ENCODE assay signal across 13 cellular contexts in the genomic region with DNA sequence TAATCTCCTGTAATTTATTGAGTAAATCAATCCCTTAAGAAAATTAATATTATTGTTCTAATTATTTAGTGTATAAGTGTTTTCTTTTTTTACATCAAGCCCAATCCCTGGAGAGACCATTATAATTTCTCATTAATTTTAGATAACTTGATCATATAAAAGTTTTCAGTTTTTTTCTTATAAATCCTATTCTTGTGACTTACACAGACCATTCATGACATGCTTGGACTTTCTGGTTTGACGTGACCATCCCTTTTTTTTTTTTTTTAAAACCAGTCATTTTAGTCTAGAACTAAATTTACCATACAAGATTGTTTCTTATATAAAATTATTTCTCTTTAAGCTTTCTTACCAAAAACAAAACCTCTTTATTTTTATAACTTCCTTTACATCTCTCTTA. TPM values are rescaled to one million over a fixed set of nuclear protein-coding genes. Genes with fewer than 3 reads are reported as not detected.
DNase-seq lines count a peak whose midpoint lies in the region; ATAC-seq and TF ChIP-seq lines count a peak whose summit lies in the region.
"Had no signal": no experiment of that assay in that cellular context is flagged by ENCODE, and none has a peak within 500 bp of the region (broad histone marks: within the 10 kb centered on the region; RNA-seq: fewer than 3 reads in every experiment).

No MANE protein-coding gene starts in this region.

- TF ChIP-seq CTCF in HEK293 (tag by site-specific recombination; IDR thresholded peaks at IDR 0.05) (no peak), fibroblast of pulmonary artery (IDR thresholded peaks at IDR 0.05; ENCODE audit: low read length, missing control alignments) (no peak)

- DNase-seq in DMS 273 treated with DMSO at 0.1 percent for 48 hours (lab: John Stamatoyannopoulos, UW) (peak; percentile 2), SK-N-DZ (ENCODE audit: low spot score) (peak; percentile 45), fibroblast of pulmonary artery (ENCODE audit: low read depth) (peak; percentile 33), NCI-H187 (lab: John Stamatoyannopoulos, UW) (no peak)
- DNase-seq: anterior cingulate cortex, DMS153, spleen had no signal

- no peak overlapping the region for H3K27ac ChIP-seq in HEK293 (ENCODE audit: extremely low read depth, low read depth, low read length)
- H3K27ac ChIP-seq: spleen, vagina had no signal

- no peaks in the 10 kb centered on the region for H3K4me1 ChIP-seq in HEK293 (ENCODE audit: control insufficient read depth, insufficient read depth, low read length)
- H3K4me1 ChIP-seq: vagina had no signal

- H3K4me3 ChIP-seq in HEK293 (ENCODE audit: low read depth, low read length) (no peak overlapping the region), fibroblast of pulmonary artery (replicated peaks; ENCODE audit: low read depth, low read length) (no peak overlapping the region)
- H3K4me3 ChIP-seq: spleen, vagina had no signal

- CTCF ChIA-PET in HEK293 (lab: Yijun Ruan, JAX): interaction anchor here (0.6 to 0.9 kb wide), 2 partner anchors 9 to 384 kb away, joined by 3 to 4 read pairs; no protein-coding TSS in a partner anchor

- no peaks in the 10 kb centered on the region for H3K36me3 ChIP-seq in HEK293 (ENCODE audit: control insufficient read depth in 2 of 2, insufficient read depth in 1 of 2, low read length in 2 of 2)
- H3K36me3 ChIP-seq: spleen, vagina had no signal

- POLR2A ChIA-PET in HEK293 (lab: Yijun Ruan, JAX): interaction anchor here (0.6 kb wide), 1 partner anchor 42 kb away, joined by 3 read pairs; no protein-coding TSS in a partner anchor

- H3K9me3 ChIP-seq in HEK293 (ENCODE audit: control insufficient read depth, insufficient read depth, low read depth, low read length): no peaks in the 10 kb centered on the region
- H3K9me3 ChIP-seq: vagina had no signal

- no peak for ATAC-seq in HG03025 (IDR thresholded peaks at IDR 0.05; ENCODE audit: low FRiP score, unreplicated experiment)
- ATAC-seq in GM21576 (IDR thresholded peaks at IDR 0.05; ENCODE audit: unreplicated experiment): no peak
- ATAC-seq: esophagus mucosa; natural killer cell treated with Interleukin-12 subunit alpha and Interleukin-12 subunit beta and Interleukin-15 and Interleukin-18, amount 100 ng/mL, for 72 hours had no signal

TF ChIP-seq in HEK293, 187 proteins besides CTCF, POLR2A, EP300 and RAD21 (continues in another document):
- TF ChIP-seq ZNF239 (tag by site-specific recombination; IDR thresholded peaks at IDR 0.05) (no peak), ZNF184 (tag by site-specific recombination; IDR thresholded peaks at IDR 0.05) (0 out of 2 replicates have a peak, but pooled peaks have one; percentile 72), ZNF121 (tag by site-specific recombination; IDR thresholded peaks at IDR 0.05) (no peak), ZIC2 (tag by site-specific recombination; IDR thresholded peaks at IDR 0.05) (no peak), SP7 (tag by site-specific recombination; IDR thresholded peaks at IDR 0.05) (0 out of 2 replicates have a peak, but pooled peaks have one; percentile 28), ZSCAN23 (tag by site-specific recombination; IDR thresholded peaks at IDR 0.05) (no peak), ZNF416 (tag by site-specific recombination; IDR thresholded peaks at IDR 0.05) (no peak), ZNF16 (tag by site-specific recombination; IDR thresholded peaks at IDR 0.05; ENCODE audit: low read depth) (no peak), ZNF510 (tag by site-specific recombination; IDR thresholded peaks at IDR 0.05; ENCODE audit: insufficient replicate concordance) (peak; percentile 59), ZFP69B (tag by site-specific recombination; IDR thresholded peaks at IDR 0.05) (no peak), ZNF561 (tag by site-specific recombination; IDR thresholded peaks at IDR 0.05; ENCODE audit: borderline replicate concordance) (no peak), ZNF24 (tag by site-specific recombination; IDR thresholded peaks at IDR 0.05) (no peak), ZNF558 (tag by site-specific recombination; IDR thresholded peaks at IDR 0.05) (peak; percentile 75), ZBTB8A (tag by site-specific recombination; IDR thresholded peaks at IDR 0.05) (0 out of 2 replicates have a peak, but pooled peaks have one; percentile 8), SP3 (tag by site-specific recombination; IDR thresholded peaks at IDR 0.05) (no peak), ZNF629 (tag by site-specific recombination; IDR thresholded peaks at IDR 0.05) (0 out of 2 replicates have a peak, but pooled peaks have one; percentile 23), ZNF202 (tag by site-specific recombination; IDR thresholded peaks at IDR 0.05; ENCODE audit: borderline replicate concordance) (no peak)
- TF ChIP-seq, protein P1, sequence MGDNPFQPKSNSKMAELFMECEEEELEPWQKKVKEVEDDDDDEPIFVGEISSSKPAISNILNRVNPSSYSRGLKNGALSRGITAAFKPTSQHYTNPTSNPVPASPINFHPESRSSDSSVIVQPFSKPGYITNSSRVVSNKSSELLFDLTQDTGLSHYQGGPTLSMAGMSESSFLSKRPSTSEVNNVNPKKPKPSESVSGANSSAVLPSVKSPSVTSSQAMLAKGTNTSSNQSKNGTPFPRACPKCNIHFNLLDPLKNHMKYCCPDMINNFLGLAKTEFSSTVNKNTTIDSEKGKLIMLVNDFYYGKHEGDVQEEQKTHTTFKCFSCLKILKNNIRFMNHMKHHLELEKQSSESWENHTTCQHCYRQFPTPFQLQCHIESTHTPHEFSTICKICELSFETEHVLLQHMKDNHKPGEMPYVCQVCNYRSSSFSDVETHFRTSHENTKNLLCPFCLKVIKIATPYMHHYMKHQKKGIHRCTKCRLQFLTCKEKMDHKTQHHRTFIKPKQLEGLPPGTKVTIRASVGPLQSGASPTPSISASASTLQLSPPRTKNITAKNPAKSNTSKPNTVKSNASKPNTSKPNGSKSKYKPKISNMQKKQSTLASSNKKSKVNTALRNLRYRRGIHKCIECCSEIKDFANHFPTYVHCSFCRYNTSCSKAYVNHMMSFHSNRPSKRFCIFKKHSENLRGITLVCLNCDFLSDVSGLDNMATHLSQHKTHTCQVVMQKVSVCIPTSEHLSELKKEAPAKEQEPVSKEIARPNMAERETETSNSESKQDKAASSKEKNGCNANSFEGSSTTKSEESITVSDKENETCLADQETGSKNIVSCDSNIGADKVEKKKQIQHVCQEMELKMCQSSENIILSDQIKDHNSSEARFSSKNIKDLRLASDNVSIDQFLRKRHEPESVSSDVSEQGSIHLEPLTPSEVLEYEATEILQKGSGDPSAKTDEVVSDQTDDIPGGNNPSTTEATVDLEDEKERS (tag by site-specific recombination; IDR thresholded peaks at IDR 0.05): peak; percentile 92
- TF ChIP-seq, protein P2, sequence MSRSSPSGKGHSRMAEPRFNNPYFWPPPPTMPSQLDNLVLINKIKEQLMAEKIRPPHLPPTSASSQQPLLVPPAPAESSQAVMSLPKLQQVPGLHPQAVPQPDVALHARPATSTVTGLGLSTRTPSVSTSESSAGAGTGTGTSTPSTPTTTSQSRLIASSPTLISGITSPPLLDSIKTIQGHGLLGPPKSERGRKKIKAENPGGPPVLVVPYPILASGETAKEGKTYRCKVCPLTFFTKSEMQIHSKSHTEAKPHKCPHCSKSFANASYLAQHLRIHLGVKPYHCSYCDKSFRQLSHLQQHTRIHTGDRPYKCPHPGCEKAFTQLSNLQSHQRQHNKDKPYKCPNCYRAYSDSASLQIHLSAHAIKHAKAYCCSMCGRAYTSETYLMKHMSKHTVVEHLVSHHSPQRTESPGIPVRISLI (tag by site-specific recombination; IDR thresholded peaks at IDR 0.05): peak; percentile 89
- TF ChIP-seq, protein P3, sequence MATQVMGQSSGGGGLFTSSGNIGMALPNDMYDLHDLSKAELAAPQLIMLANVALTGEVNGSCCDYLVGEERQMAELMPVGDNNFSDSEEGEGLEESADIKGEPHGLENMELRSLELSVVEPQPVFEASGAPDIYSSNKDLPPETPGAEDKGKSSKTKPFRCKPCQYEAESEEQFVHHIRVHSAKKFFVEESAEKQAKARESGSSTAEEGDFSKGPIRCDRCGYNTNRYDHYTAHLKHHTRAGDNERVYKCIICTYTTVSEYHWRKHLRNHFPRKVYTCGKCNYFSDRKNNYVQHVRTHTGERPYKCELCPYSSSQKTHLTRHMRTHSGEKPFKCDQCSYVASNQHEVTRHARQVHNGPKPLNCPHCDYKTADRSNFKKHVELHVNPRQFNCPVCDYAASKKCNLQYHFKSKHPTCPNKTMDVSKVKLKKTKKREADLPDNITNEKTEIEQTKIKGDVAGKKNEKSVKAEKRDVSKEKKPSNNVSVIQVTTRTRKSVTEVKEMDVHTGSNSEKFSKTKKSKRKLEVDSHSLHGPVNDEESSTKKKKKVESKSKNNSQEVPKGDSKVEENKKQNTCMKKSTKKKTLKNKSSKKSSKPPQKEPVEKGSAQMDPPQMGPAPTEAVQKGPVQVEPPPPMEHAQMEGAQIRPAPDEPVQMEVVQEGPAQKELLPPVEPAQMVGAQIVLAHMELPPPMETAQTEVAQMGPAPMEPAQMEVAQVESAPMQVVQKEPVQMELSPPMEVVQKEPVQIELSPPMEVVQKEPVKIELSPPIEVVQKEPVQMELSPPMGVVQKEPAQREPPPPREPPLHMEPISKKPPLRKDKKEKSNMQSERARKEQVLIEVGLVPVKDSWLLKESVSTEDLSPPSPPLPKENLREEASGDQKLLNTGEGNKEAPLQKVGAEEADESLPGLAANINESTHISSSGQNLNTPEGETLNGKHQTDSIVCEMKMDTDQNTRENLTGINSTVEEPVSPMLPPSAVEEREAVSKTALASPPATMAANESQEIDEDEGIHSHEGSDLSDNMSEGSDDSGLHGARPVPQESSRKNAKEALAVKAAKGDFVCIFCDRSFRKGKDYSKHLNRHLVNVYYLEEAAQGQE (tag by site-specific recombination; IDR thresholded peaks at IDR 0.05): no peak
- TF ChIP-seq, protein P4, sequence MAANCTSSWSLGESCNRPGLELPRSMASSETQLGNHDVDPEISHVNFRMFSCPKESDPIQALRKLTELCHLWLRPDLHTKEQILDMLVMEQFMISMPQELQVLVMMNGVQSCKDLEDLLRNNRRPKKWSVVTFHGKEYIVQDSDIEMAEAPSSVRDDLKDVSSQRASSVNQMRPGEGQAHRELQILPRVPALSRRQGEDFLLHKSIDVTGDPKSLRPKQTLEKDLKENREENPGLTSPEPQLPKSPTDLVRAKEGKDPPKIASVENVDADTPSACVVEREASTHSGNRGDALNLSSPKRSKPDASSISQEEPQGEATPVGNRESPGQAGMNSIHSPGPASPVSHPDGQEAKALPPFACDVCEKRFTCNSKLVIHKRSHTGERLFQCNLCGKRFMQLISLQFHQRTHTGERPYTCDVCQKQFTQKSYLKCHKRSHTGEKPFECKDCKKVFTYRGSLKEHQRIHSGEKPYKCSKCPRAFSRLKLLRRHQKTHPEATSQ (tag by site-specific recombination; IDR thresholded peaks at IDR 0.05): no peak

RNA-seq across cellular contexts. Expression of a gene that starts 5.4 kb away (rescaled TPM):
- 25.5 and 47.6 TPM in 2 replicates for polyA plus RNA-seq in SK-N-DZ (2014; cell fraction: cytosol; rRNA removed)
- 43.0 and 61.8 TPM in 2 replicates for polyA plus RNA-seq in SK-N-DZ (2014; cell fraction: nucleus; rRNA removed)

RNA-seq across cellular contexts. Expression of a gene that starts 42.3 kb away (rescaled TPM):
- polyA plus RNA-seq in SK-N-DZ (2014; cell fraction: cytosol; rRNA removed): 26.2 and 32.4 TPM in 2 replicates
- 74.5 and 111 TPM in 2 replicates for polyA plus RNA-seq in SK-N-DZ (2014; cell fraction: nucleus; rRNA removed)

Comparison
In these comparisons a context has a peak if more than half of its experiments do, and no peak if none do; other contexts are left out.
1. DNase-seq: peak in DMS 273 treated with DMSO at 0.1 percent for 48 hours (single experiment), SK-N-DZ (single experiment) and fibroblast of pulmonary artery (single experiment); none in NCI-H187 (0 of 2).